ENCODE assay signal across 31 cellular contexts in genomic region chr12:132278421-132279183, GRCh38. TPM values are rescaled to one million over a fixed set of nuclear protein-coding genes. Genes with fewer than 3 reads are reported as not detected.
"Had no signal": no experiment of that assay in that cellular context is flagged by ENCODE, and none has a peak within 500 bp of the region (broad histone marks: within the 10 kb centered on the region; RNA-seq: fewer than 3 reads in every experiment).

No MANE protein-coding gene starts in this region.

- ATAC-seq: stimulated activated memory B cell treated with anti-CD40 and anti-IgM and Interleukin-4, amounts not matched to agents 10 μg/mL and 1 μg/mL and 100 μg/mL, for 72 hours; stimulated activated naive CD8-positive, alpha-beta T cell treated with anti-CD3 and anti-CD28 coated beads, Interleukin-15, amount 100 ng/mL, for 72 hours had no signal

- H3K9me3 Mint-ChIP-seq: activated naive CD4-positive, alpha-beta T cell treated with anti-CD3 and anti-CD28 coated beads for 36 hours; activated naive CD8-positive, alpha-beta T cell treated with anti-CD3 and anti-CD28 coated beads for 36 hours; activated T-helper 1 cell treated with anti-CD3 and anti-CD28 coated beads, Interleukin-12 subunit alpha, Interleukin-12 subunit beta, Interleukin-2, Interleukin-4 antibody, amounts not matched to agents 30 ng/mL and 10 ng/mL and 1 ng/mL, durations not matched to agents 14 hours and 24 hours and 36 hours; immature natural killer cell; nephron progenitor cell; stimulated activated memory B cell treated with anti-CD40 and anti-IgM and Interleukin-4, amounts not matched to agents 10 μg/mL and 1 μg/mL and 100 μg/mL, for 72 hours; stimulated activated naive CD8-positive, alpha-beta T cell treated with anti-CD3 and anti-CD28 coated beads, Interleukin-15, amount 100 ng/mL, for 72 hours; T-helper 2 cell treated with Interferon-gamma antibody and Interleukin-4, amounts not matched to agents 5 μg/mL and 100 μg/mL, for 36 hours had no signal

- H3K36me3 Mint-ChIP-seq: activated naive CD8-positive, alpha-beta T cell treated with anti-CD3 and anti-CD28 coated beads for 36 hours; brain; immature natural killer cell; stimulated activated memory B cell treated with anti-CD40 and anti-IgM and Interleukin-4, amounts not matched to agents 10 μg/mL and 1 μg/mL and 100 μg/mL, for 72 hours had no signal

- H3K4me3 Mint-ChIP-seq: activated naive CD4-positive, alpha-beta T cell treated with anti-CD3 and anti-CD28 coated beads for 36 hours; activated naive CD8-positive, alpha-beta T cell treated with anti-CD3 and anti-CD28 coated beads for 36 hours; activated T-helper 1 cell treated with anti-CD3 and anti-CD28 coated beads, Interleukin-12 subunit alpha, Interleukin-12 subunit beta, Interleukin-2, Interleukin-4 antibody, amounts not matched to agents 30 ng/mL and 10 ng/mL and 1 ng/mL, durations not matched to agents 14 hours and 24 hours and 36 hours; brain; immature natural killer cell; nephron progenitor cell; stimulated activated memory B cell treated with anti-CD40 and anti-IgM and Interleukin-4, amounts not matched to agents 10 μg/mL and 1 μg/mL and 100 μg/mL, for 72 hours; stimulated activated naive CD8-positive, alpha-beta T cell treated with anti-CD3 and anti-CD28 coated beads, Interleukin-15, amount 100 ng/mL, for 72 hours; T-helper 2 cell treated with Interferon-gamma antibody and Interleukin-4, amounts not matched to agents 5 μg/mL and 100 μg/mL, for 36 hours had no signal

- H3K4me1 Mint-ChIP-seq: activated naive CD8-positive, alpha-beta T cell treated with anti-CD3 and anti-CD28 coated beads for 36 hours; immature natural killer cell; stimulated activated memory B cell treated with anti-CD40 and anti-IgM and Interleukin-4, amounts not matched to agents 10 μg/mL and 1 μg/mL and 100 μg/mL, for 72 hours had no signal

- H3K27ac ChIP-seq: adrenal gland, cardiac muscle cell, gastroesophageal sphincter, ovary, upper lobe of left lung, VCaP had no signal

- H3K36me3 ChIP-seq: adrenal gland, cardiac muscle cell, gastroesophageal sphincter, ovary, thyroid gland, upper lobe of left lung had no signal

- H3K4me3 ChIP-seq: adrenal gland, cardiac muscle cell, gastroesophageal sphincter, ovary, smooth muscle cell, thyroid gland, upper lobe of left lung had no signal

- H3K27me3 ChIP-seq: cardiac muscle cell, ovary, thyroid gland had no signal

- DNase-seq: activated CD4-positive, alpha-beta T cell treated with anti-CD3 and anti-CD28 coated beads for 4 hours; activated CD4-positive, alpha-beta T cell treated with anti-CD3 and anti-CD28 coated beads, Interleukin-2, amount 50 U/mL, for 4 hours; activated effector memory CD4-positive, alpha-beta T cell treated with anti-CD3 and anti-CD28 coated beads, Interleukin-2, amount 50 U/mL, for 16 hours; activated naive CD4-positive, alpha-beta T cell treated with anti-CD3 and anti-CD28 coated beads for 36 hours; activated naive CD8-positive, alpha-beta T cell treated with anti-CD3 and anti-CD28 coated beads for 36 hours; hippocampal formation; immature natural killer cell; nephron progenitor cell; ovary; stimulated activated CD4-positive, alpha-beta T cell treated with anti-CD3 and anti-CD28 coated beads, Interleukin-1b, Interleukin-23, amount 100 ng/mL, for 48 hours; stimulated activated CD4-positive, alpha-beta T cell treated with anti-CD3 and anti-CD28 coated beads, Interleukin-4, amount 100 ng/mL, for 4 hours; stimulated activated CD8-positive, alpha-beta memory T cell treated with anti-CD3 and anti-CD28 coated beads, Interleukin-4, amount 100 ng/mL, for 48 hours; stimulated activated naive CD8-positive, alpha-beta T cell treated with anti-CD3 and anti-CD28 coated beads, Interleukin-15, amount 100 ng/mL, for 72 hours; T-helper 1 cell; thyroid gland had no signal

- FAIRE-seq: endothelial cell of umbilical vein had no signal

- H3K4me2 ChIP-seq: smooth muscle cell had no signal

- H3K27ac Mint-ChIP-seq: activated naive CD4-positive, alpha-beta T cell treated with anti-CD3 and anti-CD28 coated beads for 36 hours; activated naive CD8-positive, alpha-beta T cell treated with anti-CD3 and anti-CD28 coated beads for 36 hours; activated T-helper 1 cell treated with anti-CD3 and anti-CD28 coated beads, Interleukin-12 subunit alpha, Interleukin-12 subunit beta, Interleukin-2, Interleukin-4 antibody, amounts not matched to agents 30 ng/mL and 10 ng/mL and 1 ng/mL, durations not matched to agents 14 hours and 24 hours and 36 hours; immature natural killer cell; progenitor cell of endocrine pancreas; stimulated activated memory B cell treated with anti-CD40 and anti-IgM and Interleukin-4, amounts not matched to agents 10 μg/mL and 1 μg/mL and 100 μg/mL, for 72 hours; T-helper 2 cell treated with Interferon-gamma antibody and Interleukin-4, amounts not matched to agents 5 μg/mL and 100 μg/mL, for 36 hours had no signal

- H3K4me1 ChIP-seq: adrenal gland had no signal

- H3K9me3 ChIP-seq: adrenal gland, gastroesophageal sphincter, ovary, thyroid gland, upper lobe of left lung had no signal

RNA-seq across cellular contexts. Expression of gene GALNT9, which starts 50.8 kb away (rescaled TPM):
- total RNA-seq: activated naive CD8-positive, alpha-beta T cell treated with anti-CD3 and anti-CD28 coated beads for 36 hours; activated T-helper 1 cell treated with anti-CD3 and anti-CD28 coated beads, Interleukin-12 subunit alpha, Interleukin-12 subunit beta, Interleukin-2, Interleukin-4 antibody, amounts not matched to agents 30 ng/mL and 10 ng/mL and 1 ng/mL, durations not matched to agents 14 hours and 24 hours and 36 hours; fibroblast of villous mesenchyme; left lobe of liver; smooth muscle cell had no signal
- polyA plus RNA-seq: aorta, esophagus, immature natural killer cell had no signal
